In genomic region chr2:199019898-199020507, GRCh38 we compare ENCODE assay signal across 9 cellular contexts.
A peak's percentile ranks its signal among the peaks of the same experiment; 100 is the strongest.
DNase-seq lines count a peak whose midpoint lies in the region; ATAC-seq and TF ChIP-seq lines count a peak whose summit lies in the region.
"Had no signal": no experiment of that assay in that cellular context is flagged by ENCODE, and none has a peak within 500 bp of the region (broad histone marks: within the 10 kb centered on the region; RNA-seq: fewer than 3 reads in every experiment).

No MANE protein-coding gene starts in this region.

- H3K27me3 Mint-ChIP-seq in activated CD8-positive, alpha-beta T cell treated with anti-CD3 and anti-CD28 coated beads, Interleukin-2, amount 10 ng/mL, durations not matched to agents 7 days and 5 days (ENCODE audit: low read depth) = no peaks in the 10 kb centered on the region

- 29 to 32% methylated on average over 4 of the region's 4 CpGs for WGBS in gastroesophageal sphincter (ENCODE audit: low coverage in 1 of 2), 2 donors

- H3K4me3 ChIP-seq in RWPE2 (ENCODE audit: severe bottlenecking) = no peak overlapping the region
- H3K4me3 ChIP-seq in gastroesophageal sphincter = no peak overlapping the region
- H3K4me3 ChIP-seq: tibial nerve had no signal

- DNase-seq in ELF-1 (ENCODE audit: low read depth, low spot score) = peak; percentile 16
- peak; percentile 16 for DNase-seq in HK-2 (ENCODE audit: unreplicated experiment)
- no peak for DNase-seq in RWPE2 (ENCODE audit: low spot score)
- DNase-seq in iPS DF 4.7 (ENCODE audit: extremely low read depth, low spot score) = peak; percentile 3
- DNase-seq in cerebellar nuclear complex (lab: John Stamatoyannopoulos, UW) = no peak
- DNase-seq in activated gamma-delta T cell treated with Interleukin-2 at 50 U/mL for 16 hours = no peak
- no peak for DNase-seq in activated CD8-positive, alpha-beta T cell treated with anti-CD3 and anti-CD28 coated beads, Interleukin-2, amount 10 ng/mL, durations not matched to agents 7 days and 5 days

- POLR2A ChIA-PET in activated CD8-positive, alpha-beta T cell treated with anti-CD3 and anti-CD28 coated beads, Interleukin-2, amount 10 ng/mL, durations not matched to agents 7 days and 5 days (lab: Charles Lee) = no interaction called here

- H3K9me3 Mint-ChIP-seq in activated CD8-positive, alpha-beta T cell treated with anti-CD3 and anti-CD28 coated beads, Interleukin-2, amount 10 ng/mL, durations not matched to agents 7 days and 5 days (ENCODE audit: insufficient read depth) = no peaks in the 10 kb centered on the region

- H3K36me3 ChIP-seq in RWPE2 (ENCODE audit: low read depth) = no peaks in the 10 kb centered on the region
- no peaks in the 10 kb centered on the region for H3K36me3 ChIP-seq in gastroesophageal sphincter
- H3K36me3 ChIP-seq: tibial nerve had no signal

- ATAC-seq in RWPE2 (ENCODE audit: low read depth) (peak; percentile 86), gastroesophageal sphincter (no peak)
- ATAC-seq in activated CD8-positive, alpha-beta T cell treated with anti-CD3 and anti-CD28 coated beads, Interleukin-2, amount 10 ng/mL, durations not matched to agents 7 days and 5 days = no peak

- no peaks in the 10 kb centered on the region for H3K4me1 ChIP-seq in RWPE2 (ENCODE audit: insufficient read depth, poor library complexity, severe bottlenecking)
- H3K4me1 ChIP-seq in gastroesophageal sphincter = no peaks in the 10 kb centered on the region
- H3K4me1 ChIP-seq: tibial nerve had no signal

- H3K4me1 Mint-ChIP-seq in activated CD8-positive, alpha-beta T cell treated with anti-CD3 and anti-CD28 coated beads, Interleukin-2, amount 10 ng/mL, durations not matched to agents 7 days and 5 days (ENCODE audit: low read depth) = no peaks in the 10 kb centered on the region

- H3K27me3 ChIP-seq in RWPE2 (ENCODE audit: insufficient read depth, poor library complexity, severe bottlenecking) = no peaks in the 10 kb centered on the region
- H3K27me3 ChIP-seq in gastroesophageal sphincter = no peaks in the 10 kb centered on the region
- H3K27me3 ChIP-seq: tibial nerve had no signal

- no peak for TF ChIP-seq EP300 in gastroesophageal sphincter (IDR thresholded peaks at IDR 0.05)

- H3K4me3 Mint-ChIP-seq in activated CD8-positive, alpha-beta T cell treated with anti-CD3 and anti-CD28 coated beads, Interleukin-2, amount 10 ng/mL, durations not matched to agents 7 days and 5 days = no peak overlapping the region

- no peaks in the 10 kb centered on the region for H3K36me3 Mint-ChIP-seq in activated CD8-positive, alpha-beta T cell treated with anti-CD3 and anti-CD28 coated beads, Interleukin-2, amount 10 ng/mL, durations not matched to agents 7 days and 5 days (ENCODE audit: low read depth)

- H3K27ac ChIP-seq in RWPE2 (ENCODE audit: poor library complexity, severe bottlenecking) = no peak overlapping the region
- no peak overlapping the region for H3K27ac ChIP-seq in gastroesophageal sphincter
- H3K27ac ChIP-seq: tibial nerve had no signal

- H3K9me3 ChIP-seq in RWPE2 (ENCODE audit: severe bottlenecking) (no peaks in the 10 kb centered on the region), gastroesophageal sphincter (no peaks in the 10 kb centered on the region)
- H3K9me3 ChIP-seq: tibial nerve had no signal

- CTCF ChIA-PET in activated CD8-positive, alpha-beta T cell treated with anti-CD3 and anti-CD28 coated beads, Interleukin-2, amount 10 ng/mL, durations not matched to agents 7 days and 5 days (lab: Charles Lee) = no interaction called here

- H3K27ac Mint-ChIP-seq in activated CD8-positive, alpha-beta T cell treated with anti-CD3 and anti-CD28 coated beads, Interleukin-2, amount 10 ng/mL, durations not matched to agents 7 days and 5 days = no peak overlapping the region

- TF ChIP-seq CTCF in RWPE2 (IDR thresholded peaks at IDR 0.05; ENCODE audit: poor library complexity, severe bottlenecking) (peak; percentile 59), gastroesophageal sphincter (IDR thresholded peaks at IDR 0.05) (no peak)

- no peak for TF ChIP-seq POLR2A in gastroesophageal sphincter (IDR thresholded peaks at IDR 0.05)

Comparison
In these comparisons a context has a peak if more than half of its experiments do, and no peak if none do; other contexts are left out.
1. DNase-seq: peak in ELF-1 (single experiment), HK-2 (single experiment) and iPS DF 4.7 (single experiment); none in RWPE2 (single experiment), cerebellar nuclear complex (0 of 2), activated gamma-delta T cell treated with Interleukin-2 at 50 U/mL for 16 hours (single experiment) and activated CD8-positive, alpha-beta T cell treated with anti-CD3 and anti-CD28 coated beads, Interleukin-2, amount 10 ng/mL, durations not matched to agents 7 days and 5 days (single experiment).